8 cellular contexts compared by ENCODE assay signal in the genomic region with DNA sequence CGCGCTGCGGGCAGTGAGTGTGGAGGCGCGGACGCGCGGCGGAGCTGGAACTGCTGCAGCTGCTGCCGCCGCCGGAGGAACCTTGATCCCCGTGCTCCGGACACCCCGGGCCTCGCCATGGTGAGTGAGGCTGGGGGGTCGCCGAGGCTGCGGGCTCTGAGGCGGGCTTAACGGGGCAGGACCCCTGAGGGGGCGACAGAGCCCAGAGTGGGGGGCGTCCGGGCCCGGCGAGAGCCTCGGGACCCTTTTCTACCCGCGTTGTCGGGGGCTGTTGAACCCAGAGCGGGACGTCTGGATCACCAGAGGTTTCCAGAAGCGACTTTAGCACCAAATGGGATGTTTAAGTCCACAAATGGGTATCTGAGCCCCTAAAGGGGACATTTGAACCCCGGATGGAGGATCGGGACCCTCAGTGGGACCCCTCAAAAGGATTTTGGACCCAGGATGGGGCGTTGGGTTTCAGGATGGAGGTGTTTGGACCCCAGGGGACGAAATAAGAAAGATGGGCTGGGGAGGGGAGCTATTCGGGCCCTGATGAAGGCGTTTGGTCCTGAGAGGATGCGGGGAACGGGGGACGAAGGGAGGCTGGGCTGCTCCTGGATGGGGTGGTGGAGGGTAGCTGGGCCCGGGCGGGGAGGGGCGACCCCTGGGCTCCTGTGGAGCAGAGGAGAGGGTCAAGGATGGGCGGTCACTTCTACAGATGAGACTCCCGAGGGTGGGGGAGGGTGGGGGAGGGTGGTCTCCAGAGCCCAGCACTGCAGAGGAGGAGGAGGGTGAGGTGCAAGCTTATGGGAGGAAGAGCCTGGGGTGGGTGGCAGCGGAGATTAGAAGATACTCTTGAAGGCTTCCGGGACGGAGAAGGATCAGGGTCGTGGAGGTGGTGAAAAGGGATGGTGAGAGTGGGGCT. TPM values are rescaled to one million over a fixed set of nuclear protein-coding genes. Genes with fewer than 3 reads are reported as not detected.
A peak's percentile ranks its signal among the peaks of the same experiment; 100 is the strongest.
DNase-seq lines count a peak whose midpoint lies in the region; ATAC-seq, FAIRE-seq and TF ChIP-seq lines count a peak whose summit lies in the region.

TSS of gene CALM3 (plus strand) at position 13 of the 907 bp plus-strand sequence. CDS start at position 118, 105 bp downstream.

- H3K79me2 ChIP-seq in MM.1S (ENCODE audit: low read length) = peaks cover 48% of the 10 kb centered on the region

- H3K27ac ChIP-seq in MM.1S (ENCODE audit: low read length) (peak within 1 kb of the TSS; percentile 92), caudate nucleus (ENCODE audit: low read depth, low read length) (peak within 1 kb of the TSS; percentile 100), liver (ENCODE audit: low read depth in 1 of 2, low read length in 2 of 2) (peak within 1 kb of the TSS; percentile 98 to 100), substantia nigra (ENCODE audit: low read depth, low read length, poor library complexity, severe bottlenecking) (peak within 1 kb of the TSS; percentile 100)

- H3K4me3 ChIP-seq in MM.1S (ENCODE audit: low read length) (peak within 1 kb of the TSS; percentile 99), liver (ENCODE audit: low read depth in 1 of 3, low read length in 3 of 3) (peak within 1 kb of the TSS; percentile 80 to 95 (median 82))

- H3F3A ChIP-seq in MM.1S (ENCODE audit: insufficient read depth, low read length) = 0 out of 2 replicates have a peak, but pooled peaks cover 3% of the 10 kb centered on the region

- peak within 1 kb of the TSS; percentile 81 for H3K4me2 ChIP-seq in MM.1S (ENCODE audit: low read depth, low read length)

- peak within 1 kb of the TSS; percentile 99 for H3K9ac ChIP-seq in MM.1S (ENCODE audit: low read length)
- H3K9ac ChIP-seq in liver (ENCODE audit: low read depth in 1 of 2, low read length in 2 of 2) = peak within 1 kb of the TSS; percentile 96 to 97

- H3K4me1 ChIP-seq in MM.1S (ENCODE audit: low read length) (peaks cover 13% of the 10 kb centered on the region), liver (ENCODE audit: control insufficient read depth in 4 of 4, insufficient read depth in 4 of 4, low read length in 3 of 4) (peaks cover 12 to 48% (median 43%) of the 10 kb centered on the region in 4 donors)

- peaks cover 25% of the 10 kb centered on the region for H4K20me1 ChIP-seq in MM.1S (ENCODE audit: insufficient read depth, low read length)

- H3K9me2 ChIP-seq in MM.1S (replicated peaks; ENCODE audit: insufficient read depth, low read length) = no peaks in the 10 kb centered on the region

- peak within 1 kb of the TSS; percentile 94 for H2AFZ ChIP-seq in MM.1S (ENCODE audit: low read length)

- no peaks in the 10 kb centered on the region for H3K9me3 ChIP-seq in MM.1S (replicated peaks; ENCODE audit: insufficient read depth, low read length)
- H3K9me3 ChIP-seq in liver (ENCODE audit: control insufficient read depth in 4 of 4, low read length in 3 of 4) = peaks cover 0 to 2% (median under 1%) of the 10 kb centered on the region in 4 donors

- no peaks in the 10 kb centered on the region for H3K27me3 ChIP-seq in MM.1S (replicated peaks; ENCODE audit: insufficient read depth, low read length)
- no peaks in the 10 kb centered on the region for H3K27me3 ChIP-seq in liver (ENCODE audit: control insufficient read depth in 4 of 4, insufficient read depth in 4 of 4, low read length in 3 of 4)

- no peak for TF ChIP-seq RAD21 in liver (IDR thresholded peaks at IDR 0.05)

- no peak for TF ChIP-seq CTCF in GM10266 (IDR thresholded peaks at IDR 0.05; ENCODE audit: control insufficient read depth, insufficient read depth, low read depth, missing control alignments)
- no peak for TF ChIP-seq CTCF in MM.1S (IDR thresholded peaks at IDR 0.05; ENCODE audit: low read length)
- no peak for TF ChIP-seq CTCF in liver (IDR thresholded peaks at IDR 0.05; ENCODE audit: low read depth, low read length, missing input control)
- TF ChIP-seq CTCF in D721Med (IDR thresholded peaks at IDR 0.05; ENCODE audit: insufficient read depth, missing control alignments) = no peak

- no peak for FAIRE-seq in D721Med (lab: Jason Lieb, UNC)

- peak; percentile 24 for DNase-seq in GM10266 (ENCODE audit: extremely low spot score)
- DNase-seq in MM.1S = no peak
- DNase-seq in caudate nucleus (lab: John Stamatoyannopoulos, UW) = peak in 8 of 61 donors; percentile 21 to 37 (median 32)
- DNase-seq in substantia nigra (lab: John Stamatoyannopoulos, UW) = peak in 5 of 49 donors; percentile 28 to 75 (median 51)
- DNase-seq in D721Med (ENCODE audit: insufficient read length, low spot score) = no peak
- no peak for DNase-seq in SIG-M5 treated with dmso at 0.1 percent for 504 hours (lab: John Stamatoyannopoulos, UW; ENCODE audit: unreplicated experiment)

- H3K36me3 ChIP-seq in MM.1S (replicated peaks; ENCODE audit: insufficient read depth, low read length) (no peaks in the 10 kb centered on the region), liver (ENCODE audit: control insufficient read depth in 4 of 4, insufficient read depth in 3 of 4, low read depth in 1 of 4, low read length in 3 of 4) (peaks cover 0 to 2% (median 0%) of the 10 kb centered on the region in 4 donors)

- WGBS in liver = under 1% methylated on average over 51 of the region's 51 CpGs

- no peak for ATAC-seq in GM18498 (IDR thresholded peaks at IDR 0.05; ENCODE audit: unreplicated experiment)

TF ChIP-seq in liver, 16 proteins besides CTCF, POLR2A, EP300 and RAD21:
- TF ChIP-seq NR2F2 (IDR thresholded peaks at IDR 0.05) = no peak
- peak; percentile 0 for TF ChIP-seq YY1 (IDR thresholded peaks at IDR 0.05)
- peak; percentile 39 for TF ChIP-seq TAF1 (conservative IDR thresholded peaks at IDR 0.05)
TF ChIP-seq in liver: peak in this region for 2.

RNA-seq across cellular contexts. Expression of gene CALM3, which starts in this region (rescaled TPM):
- 100 to 1,000 TPM in 1 of 2 donors, 10 to 100 TPM in 1; 73.3 to 112 TPM for total RNA-seq in liver
- polyA plus RNA-seq in liver = 10 to 100 TPM; 51.4 to 90.0 TPM
